14 cellular contexts compared by ENCODE assay signal in genomic region chr7:97021443-97022261, GRCh38. TPM values are rescaled to one million over a fixed set of nuclear protein-coding genes. Genes with fewer than 3 reads are reported as not detected.
DNase-seq lines count a peak whose midpoint lies in the region; ATAC-seq and TF ChIP-seq lines count a peak whose summit lies in the region.
"Had no signal": no experiment of that assay in that cellular context is flagged by ENCODE, and none has a peak within 500 bp of the region (broad histone marks: within the 10 kb centered on the region; RNA-seq: fewer than 3 reads in every experiment).

No MANE protein-coding gene starts in this region.

- TF ChIP-seq CTCF in spleen (IDR thresholded peaks at IDR 0.05 in 8 of 11, conservative IDR thresholded peaks at IDR 0.05 in 3 of 11) (no peak), ascending aorta (IDR thresholded peaks at IDR 0.05) (no peak)

- H3K27ac ChIP-seq in iPS-18a (ENCODE audit: low read length) (no peak overlapping the region), spleen (no peak overlapping the region), ascending aorta (no peak overlapping the region)

- peak in 1 of 2 donors; percentile 41 for ATAC-seq in activated T-cell treated with anti-CD3 and anti-CD28 coated beads, Interleukin-2, amount 50 U/mL, for 72 hours (replicated peaks in 1 of 2)
- ATAC-seq in activated T-cell treated with anti-CD3 and anti-CD28 coated beads, Interleukin-2, amount 50 U/mL, for 4 hours, result no peak
- ATAC-seq: activated CD4-positive, CD25-positive, alpha-beta regulatory T cell treated with anti-CD3 and anti-CD28 coated beads, Interleukin-2, amount 50 U/mL, for 24 hours; SK-N-SH treated with all-trans-retinoic acid at 6 μM for 48 hours had no signal

- H3K4me3 ChIP-seq in iPS-18a (ENCODE audit: low read length) (peak overlapping the region; percentile 36), spleen (peak overlapping the region in 1 of 8 donors; percentile 27), ascending aorta (peak overlapping the region in 1 of 2 donors; percentile 19)

- H3K4me1 Mint-ChIP-seq in activated T-cell treated with anti-CD3 and anti-CD28 coated beads, Interleukin-2, amount 50 U/mL, for 72 hours (ENCODE audit: low read depth), result peaks cover 69% of the 10 kb centered on the region
- H3K4me1 Mint-ChIP-seq in activated T-cell treated with anti-CD3 and anti-CD28 coated beads, Interleukin-2, amount 50 U/mL, for 4 hours (ENCODE audit: low read depth), result peaks cover 34% of the 10 kb centered on the region
- H3K4me1 Mint-ChIP-seq in activated T-helper 1 cell treated with anti-CD3 and anti-CD28 coated beads, Interleukin-12 subunit alpha, Interleukin-12 subunit beta, Interleukin-2, Interleukin-4 antibody, amounts not matched to agents 30 ng/mL and 10 ng/mL and 1 ng/mL, durations not matched to agents 14 hours and 24 hours and 36 hours (ENCODE audit: low read depth), result peaks cover 15% of the 10 kb centered on the region

- H3K27ac Mint-ChIP-seq in activated T-cell treated with anti-CD3 and anti-CD28 coated beads, Interleukin-2, amount 50 U/mL, for 72 hours, result peak overlapping the region; percentile 27
- H3K27ac Mint-ChIP-seq in activated T-helper 1 cell treated with anti-CD3 and anti-CD28 coated beads, Interleukin-12 subunit alpha, Interleukin-12 subunit beta, Interleukin-2, Interleukin-4 antibody, amounts not matched to agents 30 ng/mL and 10 ng/mL and 1 ng/mL, durations not matched to agents 14 hours and 24 hours and 36 hours, result peak overlapping the region; percentile 34

- no peaks in the 10 kb centered on the region for H3K36me3 ChIP-seq in iPS-18a (ENCODE audit: control insufficient read depth, low read depth, low read length)
- no peaks in the 10 kb centered on the region for H3K36me3 ChIP-seq in spleen
- H3K36me3 ChIP-seq in ascending aorta, result no peaks in the 10 kb centered on the region

- H3K9me3 Mint-ChIP-seq in activated T-cell treated with anti-CD3 and anti-CD28 coated beads, Interleukin-2, amount 50 U/mL, for 72 hours, result no peaks in the 10 kb centered on the region
- H3K9me3 Mint-ChIP-seq in activated T-cell treated with anti-CD3 and anti-CD28 coated beads, Interleukin-2, amount 50 U/mL, for 4 hours, result no peaks in the 10 kb centered on the region
- H3K9me3 Mint-ChIP-seq in activated T-helper 1 cell treated with anti-CD3 and anti-CD28 coated beads, Interleukin-12 subunit alpha, Interleukin-12 subunit beta, Interleukin-2, Interleukin-4 antibody, amounts not matched to agents 30 ng/mL and 10 ng/mL and 1 ng/mL, durations not matched to agents 14 hours and 24 hours and 36 hours, result no peaks in the 10 kb centered on the region

- peaks cover 0 to 1% of the 10 kb centered on the region in 2 donors for H3K36me3 Mint-ChIP-seq in activated T-cell treated with anti-CD3 and anti-CD28 coated beads, Interleukin-2, amount 50 U/mL, for 72 hours (ENCODE audit: insufficient read depth in 2 of 2)
- no peaks in the 10 kb centered on the region for H3K36me3 Mint-ChIP-seq in activated T-cell treated with anti-CD3 and anti-CD28 coated beads, Interleukin-2, amount 50 U/mL, for 4 hours (ENCODE audit: insufficient read depth)
- H3K36me3 Mint-ChIP-seq in activated T-helper 1 cell treated with anti-CD3 and anti-CD28 coated beads, Interleukin-12 subunit alpha, Interleukin-12 subunit beta, Interleukin-2, Interleukin-4 antibody, amounts not matched to agents 30 ng/mL and 10 ng/mL and 1 ng/mL, durations not matched to agents 14 hours and 24 hours and 36 hours (ENCODE audit: low read depth), result peaks cover 8% of the 10 kb centered on the region

- H3K9ac ChIP-seq in iPS-18a (ENCODE audit: low read length), result no peak overlapping the region

- H3K9me3 ChIP-seq in iPS-18a (ENCODE audit: control insufficient read depth, low read depth, low read length) (no peaks in the 10 kb centered on the region), spleen (no peaks in the 10 kb centered on the region), ascending aorta (no peaks in the 10 kb centered on the region)

- H3K4me3 Mint-ChIP-seq in activated T-cell treated with anti-CD3 and anti-CD28 coated beads, Interleukin-2, amount 50 U/mL, for 72 hours, result peak overlapping the region; percentile 53 to 68
- H3K4me3 Mint-ChIP-seq in activated T-cell treated with anti-CD3 and anti-CD28 coated beads, Interleukin-2, amount 50 U/mL, for 4 hours, result no peak overlapping the region
- no peak overlapping the region for H3K4me3 Mint-ChIP-seq in activated T-helper 1 cell treated with anti-CD3 and anti-CD28 coated beads, Interleukin-12 subunit alpha, Interleukin-12 subunit beta, Interleukin-2, Interleukin-4 antibody, amounts not matched to agents 30 ng/mL and 10 ng/mL and 1 ng/mL, durations not matched to agents 14 hours and 24 hours and 36 hours

- TF ChIP-seq POLR2A in spleen (IDR thresholded peaks at IDR 0.05), result no peak

- WGBS in spleen, 5 donors, result 13 to 20% (median 14%) methylated on average over 47 to 55 of the region's 55 CpGs

- H3K4me1 ChIP-seq in iPS-18a (ENCODE audit: control insufficient read depth, low read depth, low read length) (peaks cover 53% of the 10 kb centered on the region), spleen (peaks cover 8 to 73% (median 31%) of the 10 kb centered on the region in 6 donors), ascending aorta (peaks cover 6 to 20% of the 10 kb centered on the region in 2 donors)

- H3K27me3 ChIP-seq in iPS-18a (ENCODE audit: control insufficient read depth, insufficient read depth, low read length), result peaks cover 100% of the 10 kb centered on the region
- H3K27me3 ChIP-seq in spleen (replicated peaks in 1 of 7), result peaks cover 11 to 100% (median 95%) of the 10 kb centered on the region in 7 donors
- peaks cover 33% of the 10 kb centered on the region for H3K27me3 ChIP-seq in ascending aorta

- intact Hi-C loops in activated T-helper 1 cell treated with anti-CD3 and anti-CD28 coated beads, Interleukin-12 subunit alpha, Interleukin-12 subunit beta, Interleukin-2, Interleukin-4 antibody, amounts not matched to agents 30 ng/mL and 10 ng/mL and 1 ng/mL, durations not matched to agents 14 hours and 24 hours and 36 hours (cut with micrococcal nuclease), result no loop called here
- intact Hi-C loops in spleen (cut with DNase I; ENCODE audit: low total_unique reads), result no loop called here
- intact Hi-C loops in ascending aorta (cut with DNase I), result loop anchor here (5.0 to 10.0 kb wide), 5 partner anchors 34 to 1297 kb away; partner anchors contain the start of genes SEM1 and SLC25A13

- H3K27me3 Mint-ChIP-seq in activated T-cell treated with anti-CD3 and anti-CD28 coated beads, Interleukin-2, amount 50 U/mL, for 72 hours (ENCODE audit: low read depth), result peaks cover 97% of the 10 kb centered on the region
- H3K27me3 Mint-ChIP-seq in activated T-cell treated with anti-CD3 and anti-CD28 coated beads, Interleukin-2, amount 50 U/mL, for 4 hours (ENCODE audit: low read depth), result peaks cover 95% of the 10 kb centered on the region
- peaks cover 88% of the 10 kb centered on the region for H3K27me3 Mint-ChIP-seq in activated T-helper 1 cell treated with anti-CD3 and anti-CD28 coated beads, Interleukin-12 subunit alpha, Interleukin-12 subunit beta, Interleukin-2, Interleukin-4 antibody, amounts not matched to agents 30 ng/mL and 10 ng/mL and 1 ng/mL, durations not matched to agents 14 hours and 24 hours and 36 hours (ENCODE audit: insufficient read depth)

- peak in 1 of 2 donors; percentile 39 for DNase-seq in activated T-cell treated with anti-CD3 and anti-CD28 coated beads, Interleukin-2, amount 50 U/mL, for 72 hours
- DNase-seq in activated T-cell treated with anti-CD3 and anti-CD28 coated beads, Interleukin-2, amount 50 U/mL, for 4 hours, result no peak
- no peak for DNase-seq in activated T-helper 1 cell treated with anti-CD3 and anti-CD28 coated beads, Interleukin-12 subunit alpha, Interleukin-12 subunit beta, Interleukin-2, Interleukin-4 antibody, amounts not matched to agents 30 ng/mL and 10 ng/mL and 1 ng/mL, durations not matched to agents 14 hours and 24 hours and 36 hours (ENCODE audit: low spot score)
- DNase-seq in spleen (peak; percentile 66), ascending aorta (ENCODE audit: low spot score in 2 of 2) (no peak), GDM1 (lab: John Stamatoyannopoulos, UW) (no peak), T1000 (lab: John Stamatoyannopoulos, UW) (no peak)
- DNase-seq: activated gamma-delta T cell, AML-193, NCI-H1417 treated with DMSO at 0.1 percent for 48 hours had no signal

RNA-seq across cellular contexts. Expression of gene DLX5, which starts 3.0 kb away (rescaled TPM):
- total RNA-seq in activated T-cell treated with anti-CD3 and anti-CD28 coated beads, Interleukin-2, amount 50 U/mL, for 72 hours, result not detected
- total RNA-seq in activated T-cell treated with anti-CD3 and anti-CD28 coated beads, Interleukin-2, amount 50 U/mL, for 4 hours, result not detected
- total RNA-seq in activated T-helper 1 cell treated with anti-CD3 and anti-CD28 coated beads, Interleukin-12 subunit alpha, Interleukin-12 subunit beta, Interleukin-2, Interleukin-4 antibody, amounts not matched to agents 30 ng/mL and 10 ng/mL and 1 ng/mL, durations not matched to agents 14 hours and 24 hours and 36 hours, result not detected in 2 replicates
- under 1 TPM in 1 of 7 donors, not detected in 6; 0.36 TPM for total RNA-seq in spleen
- polyA plus RNA-seq in spleen, result under 1 TPM in 1 of 3 donors, not detected in 2; 0.14 TPM
- total RNA-seq in ascending aorta, result not detected
- total RNA-seq: myocyte had no signal

RNA-seq across cellular contexts. Expression of gene DLX6, which starts 16.3 kb away (rescaled TPM):
- total RNA-seq in activated T-cell treated with anti-CD3 and anti-CD28 coated beads, Interleukin-2, amount 50 U/mL, for 72 hours, result not detected
- total RNA-seq in activated T-cell treated with anti-CD3 and anti-CD28 coated beads, Interleukin-2, amount 50 U/mL, for 4 hours, result not detected
- total RNA-seq in activated T-helper 1 cell treated with anti-CD3 and anti-CD28 coated beads, Interleukin-12 subunit alpha, Interleukin-12 subunit beta, Interleukin-2, Interleukin-4 antibody, amounts not matched to agents 30 ng/mL and 10 ng/mL and 1 ng/mL, durations not matched to agents 14 hours and 24 hours and 36 hours, result not detected in 2 replicates
- total RNA-seq in spleen (not detected), ascending aorta (not detected)
- polyA plus RNA-seq in spleen, result not detected

Comparison
In these comparisons a context has a peak if more than half of its experiments do, and no peak if none do; other contexts are left out.
1. H3K4me3 Mint-ChIP-seq: peak in activated T-cell treated with anti-CD3 and anti-CD28 coated beads, Interleukin-2, amount 50 U/mL, for 72 hours (2 of 2); none in activated T-cell treated with anti-CD3 and anti-CD28 coated beads, Interleukin-2, amount 50 U/mL, for 4 hours (single experiment) and activated T-helper 1 cell treated with anti-CD3 and anti-CD28 coated beads, Interleukin-12 subunit alpha, Interleukin-12 subunit beta, Interleukin-2, Interleukin-4 antibody, amounts not matched to agents 30 ng/mL and 10 ng/mL and 1 ng/mL, durations not matched to agents 14 hours and 24 hours and 36 hours (single experiment).